ENCODE assay signal across 18 cellular contexts in the genomic region with DNA sequence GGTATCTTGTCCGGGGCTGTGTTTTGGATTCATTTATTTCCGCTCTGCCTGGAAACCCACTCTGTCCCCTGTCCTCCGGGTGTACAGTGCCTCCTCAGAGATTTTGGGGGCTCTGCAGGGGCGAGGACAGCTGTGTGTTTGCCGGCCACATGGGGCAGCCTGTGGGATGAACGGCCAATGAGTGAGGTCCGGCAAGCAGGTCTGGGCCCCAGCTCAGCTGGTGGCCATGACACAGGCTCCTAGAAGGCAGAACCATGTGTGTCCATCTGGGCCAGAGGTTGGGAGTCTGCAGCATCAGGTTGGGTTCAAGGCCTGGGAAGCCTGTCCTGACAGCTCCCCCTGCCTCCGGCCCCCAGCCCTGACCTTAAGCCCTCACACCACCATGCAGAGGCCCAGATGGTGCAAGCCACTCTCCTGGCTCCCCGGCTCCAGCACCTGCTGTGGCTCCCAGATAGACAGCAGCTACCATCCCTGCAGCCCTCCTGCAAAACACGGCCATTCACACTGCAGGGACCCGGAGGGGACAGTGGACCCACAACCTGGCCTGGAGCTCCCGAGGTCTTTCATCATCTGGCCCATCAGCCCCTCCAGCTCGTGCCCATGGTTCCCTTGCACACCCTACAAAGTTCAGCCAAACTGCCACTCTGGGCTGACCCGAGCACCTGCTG.
A peak's percentile ranks its signal among the peaks of the same experiment; 100 is the strongest.
DNase-seq lines count a peak whose midpoint lies in the region; ATAC-seq and TF ChIP-seq lines count a peak whose summit lies in the region.
"Had no signal": no experiment of that assay in that cellular context is flagged by ENCODE, and none has a peak within 500 bp of the region (broad histone marks: within the 10 kb centered on the region; RNA-seq: fewer than 3 reads in every experiment).

No MANE protein-coding gene starts in this region.

- H3K4me3 ChIP-seq in SK-N-SH (ENCODE audit: low read depth in 2 of 2, low read length in 1 of 2) = no peak overlapping the region
- H3K4me3 ChIP-seq in endodermal cell (ENCODE audit: low read length) = no peak overlapping the region
- H3K4me3 ChIP-seq in sigmoid colon = no peak overlapping the region

- no peak for TF ChIP-seq POLR2A in sigmoid colon (IDR thresholded peaks at IDR 0.05)

- no peaks in the 10 kb centered on the region for H3K9me2 ChIP-seq in SK-N-SH

- H3K27ac ChIP-seq in SK-N-SH (ENCODE audit: low read depth in 2 of 2, low read length in 1 of 2) = no peak overlapping the region
- H3K27ac ChIP-seq in endodermal cell (ENCODE audit: low read depth, low read length) = no peak overlapping the region
- no peak overlapping the region for H3K27ac ChIP-seq in sigmoid colon
- H3K27ac ChIP-seq: 22Rv1 had no signal

- TF ChIP-seq RAD21 in SK-N-SH (IDR thresholded peaks at IDR 0.05; ENCODE audit: low read length) = no peak

- H3K27me3 ChIP-seq in SK-N-SH (ENCODE audit: insufficient read depth) = no peaks in the 10 kb centered on the region
- no peaks in the 10 kb centered on the region for H3K27me3 ChIP-seq in endodermal cell (ENCODE audit: control insufficient read depth, insufficient read depth, low read length, poor library complexity, severe bottlenecking)
- no peaks in the 10 kb centered on the region for H3K27me3 ChIP-seq in sigmoid colon
- H3K27me3 ChIP-seq: BE2C had no signal

- H3K4me2 ChIP-seq in SK-N-SH = no peak overlapping the region

- H3K4me1 Mint-ChIP-seq in endodermal cell = no peaks in the 10 kb centered on the region

- H3K4me1 ChIP-seq in SK-N-SH (ENCODE audit: control insufficient read depth in 1 of 2, insufficient read depth in 2 of 2, low read depth in 1 of 2, low read length in 1 of 2) (peaks cover 0 to 12% of the 10 kb centered on the region in 2 experiments; a peak in 1 of 4 replicates), endodermal cell (ENCODE audit: control insufficient read depth, insufficient read depth, low read length) (no peaks in the 10 kb centered on the region), sigmoid colon (no peaks in the 10 kb centered on the region)
- H3K4me1 ChIP-seq: BE2C had no signal

- H3K9me3 ChIP-seq in SK-N-SH = no peaks in the 10 kb centered on the region
- no peaks in the 10 kb centered on the region for H3K9me3 ChIP-seq in endodermal cell (ENCODE audit: control insufficient read depth, low read length)
- no peaks in the 10 kb centered on the region for H3K9me3 ChIP-seq in sigmoid colon

- no peak overlapping the region for H3K9ac ChIP-seq in SK-N-SH
- no peak overlapping the region for H3K9ac ChIP-seq in endodermal cell (ENCODE audit: extremely low read depth, low read length, poor library complexity, severe bottlenecking)

- TF ChIP-seq CTCF in SK-N-SH (IDR thresholded peaks at IDR 0.05) (no peak), endodermal cell (conservative IDR thresholded peaks at IDR 0.05) (no peak), sigmoid colon (IDR thresholded peaks at IDR 0.05) (no peak)

- intact Hi-C loops in Right ventricle myocardium inferior (cut with DNase I) (no loop called here), left cardiac atrium (cut with DNase I) (no loop called here), sigmoid colon (cut with DNase I) (no loop called here)

- no peaks in the 10 kb centered on the region for H3K9me3 Mint-ChIP-seq in endodermal cell
- H3K9me3 Mint-ChIP-seq: CD4-positive, alpha-beta memory T cell had no signal

- H3K4me3 Mint-ChIP-seq in endodermal cell = no peak overlapping the region
- H3K4me3 Mint-ChIP-seq: CD4-positive, alpha-beta memory T cell had no signal

- ATAC-seq in SK-N-SH treated with all-trans-retinoic acid at 6 μM for 48 hours (no peak), Right ventricle myocardium inferior (no peak), left cardiac atrium (no peak), HG02981 (IDR thresholded peaks at IDR 0.05; ENCODE audit: unreplicated experiment) (no peak), HG03196 (IDR thresholded peaks at IDR 0.05; ENCODE audit: unreplicated experiment) (no peak)

- CTCF ChIA-PET in SK-N-SH (lab: Yijun Ruan, JAX) = interaction anchor here (0.6 to 1.6 kb wide), 4 partner anchors 9 to 53 kb away, joined by 3 to 5 read pairs (median 4); no protein-coding TSS in a partner anchor

- WGBS in SK-N-SH (ENCODE audit: low lambda C conversion rate) = 40% methylated on average over 6 of the region's 14 CpGs
- 88 to 91% methylated on average over 7 to 14 of the region's 14 CpGs for WGBS in endodermal cell (ENCODE audit: insufficient coverage in 1 of 2, insufficient read length in 1 of 2), 2 experiments
- WGBS in sigmoid colon, 2 donors = 79 to 84% methylated on average over 14 of the region's 14 CpGs

- POLR2A ChIA-PET in SK-N-SH (lab: Yijun Ruan, JAX) = no interaction called here

- H3K36me3 Mint-ChIP-seq in endodermal cell (ENCODE audit: low read depth) = no peaks in the 10 kb centered on the region
- H3K36me3 Mint-ChIP-seq: CD4-positive, alpha-beta memory T cell had no signal

- TF ChIP-seq EP300 in SK-N-SH (IDR thresholded peaks at IDR 0.05; ENCODE audit: borderline replicate concordance in 1 of 2, low read depth in 1 of 2, low read length in 1 of 2) = no peak
- TF ChIP-seq EP300 in sigmoid colon (IDR thresholded peaks at IDR 0.05) = no peak

- H3K79me2 ChIP-seq in SK-N-SH (ENCODE audit: insufficient read depth) = no peaks in the 10 kb centered on the region

- H3K36me3 ChIP-seq in SK-N-SH (replicated peaks in 1 of 2; ENCODE audit: control insufficient read depth in 1 of 2, insufficient read depth in 2 of 2, low read length in 1 of 2) (no peaks in the 10 kb centered on the region), endodermal cell (ENCODE audit: control insufficient read depth, insufficient read depth, low read length) (no peaks in the 10 kb centered on the region), sigmoid colon (no peaks in the 10 kb centered on the region)
- H3K36me3 ChIP-seq: BE2C had no signal

- no peaks in the 10 kb centered on the region for H4K20me1 ChIP-seq in SK-N-SH (ENCODE audit: insufficient read depth)

- peak; percentile 28 for DNase-seq in SK-N-SH
- DNase-seq in Right ventricle myocardium inferior (ENCODE audit: missing footprints) = peak; percentile 50
- no peak for DNase-seq in left cardiac atrium
- DNase-seq in endodermal cell = peak; percentile 36
- DNase-seq in sigmoid colon = peak; percentile 45
- DNase-seq: BE2C; CD4-positive, alpha-beta memory T cell; HCEC 1CT; KBM-7; NCI-H1417 treated with DMSO at 0.1 percent for 48 hours; NCI-H2029 treated with DMSO at 0.1 percent for 48 hours; NCI-H2171 treated with DMSO at 0.1 percent for 48 hours; NCI-H446 treated with DMSO at 0.1 percent for 48 hours; NK-92 treated with Interleukin-12 subunit alpha and Interleukin-12 subunit beta, amount 100 ng/mL, for 24 hours had no signal

- no peaks in the 10 kb centered on the region for H3K27me3 Mint-ChIP-seq in endodermal cell (ENCODE audit: insufficient read depth)
- H3K27me3 Mint-ChIP-seq: CD4-positive, alpha-beta memory T cell had no signal

- no peak overlapping the region for H3K27ac Mint-ChIP-seq in endodermal cell

- no peaks in the 10 kb centered on the region for H3F3A ChIP-seq in SK-N-SH (replicated peaks; ENCODE audit: insufficient read depth)

- H2AFZ ChIP-seq in SK-N-SH (ENCODE audit: low read depth) = no peak overlapping the region

TF ChIP-seq in SK-N-SH, 30 proteins besides CTCF, POLR2A, EP300 and RAD21:
- no peak for TF ChIP-seq SIN3A (IDR thresholded peaks at IDR 0.05; ENCODE audit: borderline replicate concordance, low read depth, low read length)
- TF ChIP-seq NRF1 (IDR thresholded peaks at IDR 0.05; ENCODE audit: low read depth, low read length) = no peak

TF ChIP-seq in SK-N-SH treated with all-trans-retinoic acid at 6 μM for 48 hours, 23 proteins besides CTCF, POLR2A, EP300 and RAD21:
- TF ChIP-seq, protein P1, sequence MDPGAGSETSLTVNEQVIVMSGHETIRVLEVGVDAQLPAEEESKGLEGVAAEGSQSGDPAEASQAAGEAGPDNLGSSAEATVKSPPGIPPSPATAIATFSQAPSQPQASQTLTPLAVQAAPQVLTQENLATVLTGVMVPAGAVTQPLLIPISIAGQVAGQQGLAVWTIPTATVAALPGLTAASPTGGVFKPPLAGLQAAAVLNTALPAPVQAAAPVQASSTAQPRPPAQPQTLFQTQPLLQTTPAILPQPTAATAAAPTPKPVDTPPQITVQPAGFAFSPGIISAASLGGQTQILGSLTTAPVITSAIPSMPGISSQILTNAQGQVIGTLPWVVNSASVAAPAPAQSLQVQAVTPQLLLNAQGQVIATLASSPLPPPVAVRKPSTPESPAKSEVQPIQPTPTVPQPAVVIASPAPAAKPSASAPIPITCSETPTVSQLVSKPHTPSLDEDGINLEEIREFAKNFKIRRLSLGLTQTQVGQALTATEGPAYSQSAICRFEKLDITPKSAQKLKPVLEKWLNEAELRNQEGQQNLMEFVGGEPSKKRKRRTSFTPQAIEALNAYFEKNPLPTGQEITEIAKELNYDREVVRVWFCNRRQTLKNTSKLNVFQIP (CRISPR knock-in tag; IDR thresholded peaks at IDR 0.05; ENCODE audit: borderline replicate concordance, low read depth) = no peak
- TF ChIP-seq ZNF8 (CRISPR knock-in tag; IDR thresholded peaks at IDR 0.05) (no peak), ZFP3 (CRISPR knock-in tag; IDR thresholded peaks at IDR 0.05) (no peak), GLIS3 (CRISPR knock-in tag; IDR thresholded peaks at IDR 0.05) (no peak)
